ENCODE assay signal across 2 cellular contexts in genomic region chr2:187050409-187050998, GRCh38.
A peak's percentile ranks its signal among the peaks of the same experiment; 100 is the strongest.
TF ChIP-seq lines count a peak whose summit lies in the region.

No MANE protein-coding gene starts in this region.

TF ChIP-seq in GM23338, 12 proteins besides CTCF, POLR2A, EP300 and RAD21 (continued from another document):
- TF ChIP-seq REST (IDR thresholded peaks at IDR 0.05; ENCODE audit: unreplicated experiment) (no peak), EZH2phosphoT487 (IDR thresholded peaks at IDR 0.05; ENCODE audit: unreplicated experiment) (no peak), ZNF331 (CRISPR knock-in tag; IDR thresholded peaks at IDR 0.05; ENCODE audit: low read depth) (no peak), CREB1 (CRISPR knock-in tag; IDR thresholded peaks at IDR 0.05; ENCODE audit: low read depth) (no peak), POLR2AphosphoS5 (IDR thresholded peaks at IDR 0.05; ENCODE audit: low read depth) (no peak), EZH2 (IDR thresholded peaks at IDR 0.05; ENCODE audit: low read depth, unreplicated experiment) (no peak), ZNF462 (CRISPR knock-in tag; IDR thresholded peaks at IDR 0.05) (no peak), ETS1 (IDR thresholded peaks at IDR 0.05) (no peak)
TF ChIP-seq in GM23338: peak in this region for 0.

TF ChIP-seq in K562, 482 proteins besides CTCF, POLR2A, EP300 and RAD21 (continued from another document):
- TF ChIP-seq AFF1 (IDR thresholded peaks at IDR 0.05; ENCODE audit: low read depth in 1 of 2, partially characterized antibody in 2 of 2) (no peak), ARID1B (IDR thresholded peaks at IDR 0.05) (peak; percentile 48; the same call in 1 of the 2 replicates), TRIM24 (IDR thresholded peaks at IDR 0.05) (peak; percentile 59 to 70; a peak in 3 of 4 replicates), SLC30A9 (CRISPR knock-in tag; IDR thresholded peaks at IDR 0.05) (no peak), SMARCE1 (IDR thresholded peaks at IDR 0.05) (peak; percentile 61; the same call in 1 of the 2 replicates)
